ENCODE assay signal across 10 cellular contexts in the genomic region with DNA sequence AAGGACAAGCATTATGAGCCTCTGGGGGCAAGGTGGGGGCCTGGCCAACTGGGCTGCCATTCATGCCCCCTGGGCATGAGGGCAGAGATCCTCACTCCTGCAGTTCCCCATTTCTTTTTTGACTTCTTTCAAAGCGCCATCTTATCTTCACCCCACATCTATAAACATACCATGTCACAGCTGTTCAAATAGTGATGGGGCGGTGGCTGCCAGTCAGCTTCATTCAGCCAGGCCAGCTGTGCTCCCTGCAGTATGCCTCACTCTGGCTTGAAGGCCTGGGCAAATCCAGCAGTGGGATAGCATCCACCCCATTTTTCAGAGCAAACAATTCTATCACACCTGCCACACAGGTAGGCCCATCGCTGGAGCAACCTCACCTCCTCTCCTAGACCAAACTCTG.
"Had no signal": no experiment of that assay in that cellular context is flagged by ENCODE, and none has a peak within 500 bp of the region (broad histone marks: within the 10 kb centered on the region; RNA-seq: fewer than 3 reads in every experiment).

No MANE protein-coding gene starts in this region.

- H3K4me3 ChIP-seq: gastrocnemius medialis, upper lobe of left lung had no signal

- DNase-seq: activated T-cell treated with anti-CD3 and anti-CD28 coated beads, Interleukin-2, amount 50 U/mL, for 1 hour; effector memory CD4-positive, alpha-beta T cell; kidney; naive B cell; stimulated activated naive B cell treated with anti-CD40 and anti-IgM and Interleukin-4, amounts not matched to agents 10 μg/mL and 1 μg/mL and 100 μg/mL, for 72 hours; T-helper 2 cell; upper lobe of left lung had no signal

- H3K27me3 ChIP-seq: gastrocnemius medialis, neutrophil, upper lobe of left lung had no signal

- ATAC-seq: activated CD4-positive, CD25-positive, alpha-beta regulatory T cell treated with anti-CD3 and anti-CD28 coated beads, Interleukin-2, amount 50 U/mL, for 24 hours; stimulated activated naive B cell treated with anti-CD40 and anti-IgM and Interleukin-4, amounts not matched to agents 10 μg/mL and 1 μg/mL and 100 μg/mL, for 72 hours had no signal

- H3K9me3 ChIP-seq: gastrocnemius medialis, neutrophil, upper lobe of left lung had no signal

- H3K4me1 ChIP-seq: gastrocnemius medialis, upper lobe of left lung had no signal

- H3K36me3 ChIP-seq: gastrocnemius medialis, neutrophil, upper lobe of left lung had no signal

- H3K27ac ChIP-seq: gastrocnemius medialis, neutrophil, upper lobe of left lung had no signal
